Comparison of ENCODE assay signal across 28 cellular contexts in genomic region chr14:38850664-38851063, GRCh38.
"Had no signal": no experiment of that assay in that cellular context is flagged by ENCODE, and none has a peak within 500 bp of the region (broad histone marks: within the 10 kb centered on the region; RNA-seq: fewer than 3 reads in every experiment).

No MANE protein-coding gene starts in this region.

- H3K27me3 ChIP-seq: colonic mucosa, dorsolateral prefrontal cortex, esophagus muscularis mucosa, esophagus squamous epithelium, foreskin keratinocyte, gastrocnemius medialis, gastroesophageal sphincter, heart left ventricle, heart right ventricle had no signal

- H3K4me3 ChIP-seq: colonic mucosa, coronary artery, dorsolateral prefrontal cortex, esophagus muscularis mucosa, esophagus squamous epithelium, gastrocnemius medialis, gastroesophageal sphincter, heart left ventricle, heart right ventricle had no signal

- DNase-seq: colonic mucosa; cortex of kidney; dermis blood vessel endothelial cell; dorsolateral prefrontal cortex; effector CD4-positive, alpha-beta T cell; effector CD8-positive, alpha-beta T cell; effector memory CD4-positive, alpha-beta T cell; effector memory CD8-positive, alpha-beta T cell; endodermal cell; erythroblast; esophagus squamous epithelium; foreskin fibroblast; foreskin keratinocyte; foreskin melanocyte; gastrocnemius medialis; glutamatergic neuron; head of caudate nucleus; heart left ventricle; heart right ventricle had no signal

- ATAC-seq: effector memory CD8-positive, alpha-beta T cell; esophagus mucosa; foreskin keratinocyte; gastrocnemius medialis; gastroesophageal sphincter; heart left ventricle; heart right ventricle had no signal

- H3K4me1 ChIP-seq: colonic mucosa, esophagus muscularis mucosa, esophagus squamous epithelium, foreskin keratinocyte, gastrocnemius medialis, gastroesophageal sphincter, heart left ventricle had no signal

- H3K27ac ChIP-seq: colonic mucosa, coronary artery, epithelial cell of prostate, esophagus muscularis mucosa, esophagus squamous epithelium, foreskin keratinocyte, gastrocnemius medialis, gastroesophageal sphincter, heart left ventricle, heart right ventricle had no signal

- H3K36me3 ChIP-seq: colonic mucosa, esophagus muscularis mucosa, esophagus squamous epithelium, gastrocnemius medialis, gastroesophageal sphincter, heart left ventricle, heart right ventricle had no signal

- FAIRE-seq: colon, endometrium, endothelial cell of umbilical vein, frontal cortex had no signal

- H3K9me3 ChIP-seq: colonic mucosa, esophagus muscularis mucosa, esophagus squamous epithelium, gastrocnemius medialis, gastroesophageal sphincter, heart left ventricle, heart right ventricle had no signal
